8 cellular contexts compared by ENCODE assay signal in the genomic region with DNA sequence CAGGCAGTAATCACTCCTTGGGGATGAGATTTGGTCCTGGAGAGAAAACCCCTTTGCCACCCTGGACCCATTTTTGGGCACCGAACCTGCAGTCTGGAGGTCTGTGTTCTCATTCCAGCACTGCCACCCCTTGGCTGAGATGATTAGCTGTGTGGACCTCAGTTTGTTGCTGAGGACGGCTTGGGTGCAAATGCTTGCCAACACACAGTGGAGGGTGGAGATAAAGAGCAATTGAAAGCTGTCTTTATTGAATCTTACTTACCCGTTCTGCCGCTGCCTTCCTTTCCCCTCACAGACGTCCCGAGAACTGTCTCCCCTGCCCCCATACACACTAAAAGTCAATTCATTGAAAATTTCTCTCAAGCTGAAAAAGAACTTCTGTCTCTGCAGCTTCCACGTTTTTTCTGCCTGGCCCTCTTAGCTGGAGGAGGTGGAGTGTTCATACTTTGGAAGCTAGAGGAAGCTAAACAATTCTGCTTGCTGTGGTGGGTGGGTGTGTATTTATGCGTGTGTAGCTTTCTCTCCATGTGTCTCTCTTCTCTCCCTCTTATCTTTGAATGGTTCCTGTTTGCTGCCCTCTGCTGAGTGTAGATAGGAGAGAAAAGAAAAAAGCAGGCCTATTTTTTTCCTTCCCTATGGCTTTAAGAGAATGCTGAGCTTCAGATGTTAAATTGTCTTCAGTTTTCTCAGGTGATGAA. TPM values are rescaled to one million over a fixed set of nuclear protein-coding genes. Genes with fewer than 3 reads are reported as not detected.
DNase-seq lines count a peak whose midpoint lies in the region; ATAC-seq lines count a peak whose summit lies in the region.

No MANE protein-coding gene starts in this region.

- POLR2A ChIA-PET in activated naive CD8-positive, alpha-beta T cell treated with anti-CD3 and anti-CD28 coated beads, Interleukin-2, amount 10 ng/mL, durations not matched to agents 7 days and 5 days (lab: Charles Lee), result interaction anchor here (1.2 to 3.2 kb wide), 3 partner anchors 122 to 159 kb away, joined by 5 to 15 read pairs (median 7); a partner anchor contains a TSS

- peak overlapping the region; percentile 93 for H3K27ac Mint-ChIP-seq in activated naive CD8-positive, alpha-beta T cell treated with anti-CD3 and anti-CD28 coated beads, Interleukin-2, amount 10 ng/mL, durations not matched to agents 7 days and 5 days

- peaks cover 15% of the 10 kb centered on the region for H3K36me3 Mint-ChIP-seq in activated naive CD8-positive, alpha-beta T cell treated with anti-CD3 and anti-CD28 coated beads, Interleukin-2, amount 10 ng/mL, durations not matched to agents 7 days and 5 days

- no peaks in the 10 kb centered on the region for H3K27me3 Mint-ChIP-seq in activated naive CD8-positive, alpha-beta T cell treated with anti-CD3 and anti-CD28 coated beads, Interleukin-2, amount 10 ng/mL, durations not matched to agents 7 days and 5 days

- no peak for ATAC-seq in activated naive CD8-positive, alpha-beta T cell treated with anti-CD3 and anti-CD28 coated beads, Interleukin-2, amount 10 ng/mL, durations not matched to agents 7 days and 5 days (ENCODE audit: low read depth)
- no peak for ATAC-seq in GM18868 (IDR thresholded peaks at IDR 0.05; ENCODE audit: unreplicated experiment)
- ATAC-seq in HG03460 (IDR thresholded peaks at IDR 0.05; ENCODE audit: unreplicated experiment), result no peak

- peaks cover 46% of the 10 kb centered on the region for H3K4me1 Mint-ChIP-seq in activated naive CD8-positive, alpha-beta T cell treated with anti-CD3 and anti-CD28 coated beads, Interleukin-2, amount 10 ng/mL, durations not matched to agents 7 days and 5 days

- DNase-seq in NCI-H146 (lab: John Stamatoyannopoulos, UW) (peak; percentile 5), NCI-H146 treated with DMSO at 0.1 percent for 48 hours (lab: John Stamatoyannopoulos, UW; ENCODE audit: unreplicated experiment) (no peak), KBM-7 (peak; percentile 81), kidney glomerular epithelial cell (lab: John Stamatoyannopoulos, UW) (peak; percentile 32)
- DNase-seq in activated naive CD8-positive, alpha-beta T cell treated with anti-CD3 and anti-CD28 coated beads, Interleukin-2, amount 10 ng/mL, durations not matched to agents 7 days and 5 days, result no peak
- no peak for DNase-seq in stimulated activated CD4-positive, alpha-beta T cell treated with anti-CD3 and anti-CD28 coated beads, Interleukin-4, amount 100 ng/mL, for 4 hours

- in situ Hi-C loops in KBM-7 (cut with MboI; ENCODE audit: low pct_unique_long_range_greater_than_20kb, low sequenced_read_pairs), result no loop called here

- peak overlapping the region; percentile 67 for H3K4me3 Mint-ChIP-seq in activated naive CD8-positive, alpha-beta T cell treated with anti-CD3 and anti-CD28 coated beads, Interleukin-2, amount 10 ng/mL, durations not matched to agents 7 days and 5 days

- H3K9me3 Mint-ChIP-seq in activated naive CD8-positive, alpha-beta T cell treated with anti-CD3 and anti-CD28 coated beads, Interleukin-2, amount 10 ng/mL, durations not matched to agents 7 days and 5 days, result no peaks in the 10 kb centered on the region

RNA-seq across cellular contexts. Expression of a gene that starts 6.6 kb away (rescaled TPM):
- 10 to 100 TPM; 34.6 to 36.0 TPM for total RNA-seq in activated naive CD8-positive, alpha-beta T cell treated with anti-CD3 and anti-CD28 coated beads, Interleukin-2, amount 10 ng/mL, durations not matched to agents 7 days and 5 days

Comparison
In these comparisons a context has a peak if more than half of its experiments do, and no peak if none do; other contexts are left out.
1. DNase-seq: peak in NCI-H146 (single experiment), KBM-7 (single experiment) and kidney glomerular epithelial cell (single experiment); none in NCI-H146 treated with DMSO at 0.1 percent for 48 hours (single experiment), activated naive CD8-positive, alpha-beta T cell treated with anti-CD3 and anti-CD28 coated beads, Interleukin-2, amount 10 ng/mL, durations not matched to agents 7 days and 5 days (single experiment) and stimulated activated CD4-positive, alpha-beta T cell treated with anti-CD3 and anti-CD28 coated beads, Interleukin-4, amount 100 ng/mL, for 4 hours (0 of 2).